Comparison of ENCODE assay signal across 11 cellular contexts in the genomic region with DNA sequence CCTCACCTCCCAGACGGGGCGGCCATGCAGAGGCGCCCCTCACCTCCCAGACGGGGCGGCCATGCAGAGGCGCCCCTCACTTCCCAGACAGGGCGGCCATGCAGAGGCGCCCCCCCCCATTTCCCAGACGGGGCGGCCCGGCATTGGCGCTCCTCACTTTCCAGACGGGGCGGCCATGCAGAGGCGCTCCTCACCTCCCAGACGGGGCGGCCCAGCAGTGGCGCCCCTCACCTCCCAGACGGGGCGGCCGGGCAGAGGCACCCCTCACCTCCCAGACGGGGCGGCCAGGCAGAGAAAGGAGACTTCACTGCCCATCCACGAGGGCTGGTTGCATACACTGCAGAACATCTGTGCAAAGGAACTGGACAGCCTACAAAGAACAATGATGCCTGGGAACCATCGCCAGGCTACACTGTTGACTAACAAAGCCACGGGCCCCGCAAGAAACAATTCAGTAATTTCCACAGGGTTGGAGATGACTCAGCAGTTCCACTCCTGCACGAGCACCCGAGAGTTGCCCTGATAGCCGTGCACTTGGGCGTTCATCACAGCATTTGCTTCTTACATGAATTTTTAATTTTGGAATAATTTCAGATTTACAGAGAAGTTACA. TPM values are rescaled to one million over a fixed set of nuclear protein-coding genes. Genes with fewer than 3 reads are reported as not detected.
A peak's percentile ranks its signal among the peaks of the same experiment; 100 is the strongest.
DNase-seq lines count a peak whose midpoint lies in the region; ATAC-seq, FAIRE-seq and TF ChIP-seq lines count a peak whose summit lies in the region.
"Had no signal": no experiment of that assay in that cellular context is flagged by ENCODE, and none has a peak within 500 bp of the region (broad histone marks: within the 10 kb centered on the region; RNA-seq: fewer than 3 reads in every experiment).

No MANE protein-coding gene starts in this region.

- H3K36me3 Mint-ChIP-seq in activated CD4-positive, alpha-beta memory T cell treated with anti-CD3 and anti-CD28 coated beads for 36 hours = no peaks in the 10 kb centered on the region
- no peaks in the 10 kb centered on the region for H3K36me3 Mint-ChIP-seq in activated CD4-positive, alpha-beta memory T cell treated with anti-CD3 and anti-CD28 coated beads, Interleukin-2, amount 10 ng/mL, durations not matched to agents 7 days and 5 days (ENCODE audit: low read depth)
- H3K36me3 Mint-ChIP-seq: T-cell had no signal

- FAIRE-seq in GM19239 (lab: Jason Lieb, UNC) = no peak

- DNase-seq in activated CD4-positive, alpha-beta memory T cell treated with anti-CD3 and anti-CD28 coated beads for 36 hours = peak; percentile 13
- DNase-seq in activated CD4-positive, alpha-beta memory T cell treated with anti-CD3 and anti-CD28 coated beads, Interleukin-2, amount 10 ng/mL, durations not matched to agents 7 days and 5 days = no peak
- peak; percentile 49 for DNase-seq in RPMI8226
- peak; percentile 63 for DNase-seq in globus pallidus (ENCODE audit: low spot score)
- DNase-seq in stimulated activated CD8-positive, alpha-beta memory T cell treated with anti-CD3 and anti-CD28 coated beads, Interleukin-4, amount 100 ng/mL, for 48 hours = peak; percentile 30
- DNase-seq in HEK293T (ENCODE audit: extremely low spot score) = no peak
- DNase-seq in GM19239 (ENCODE audit: insufficient read length, low spot score) = no peak
- DNase-seq: KBM-7, T-cell had no signal

- H3K27ac Mint-ChIP-seq in activated CD4-positive, alpha-beta memory T cell treated with anti-CD3 and anti-CD28 coated beads for 36 hours = no peak overlapping the region
- no peak overlapping the region for H3K27ac Mint-ChIP-seq in activated CD4-positive, alpha-beta memory T cell treated with anti-CD3 and anti-CD28 coated beads, Interleukin-2, amount 10 ng/mL, durations not matched to agents 7 days and 5 days
- H3K27ac Mint-ChIP-seq: stimulated activated naive CD8-positive, alpha-beta T cell treated with anti-CD3 and anti-CD28 coated beads, Interleukin-15, Interleukin-2, amounts not matched to agents 100 ng/mL and 50 ng/mL, for 24 hours; T-cell had no signal

- H3K4me1 Mint-ChIP-seq in activated CD4-positive, alpha-beta memory T cell treated with anti-CD3 and anti-CD28 coated beads for 36 hours (ENCODE audit: low read depth) = no peaks in the 10 kb centered on the region
- no peaks in the 10 kb centered on the region for H3K4me1 Mint-ChIP-seq in activated CD4-positive, alpha-beta memory T cell treated with anti-CD3 and anti-CD28 coated beads, Interleukin-2, amount 10 ng/mL, durations not matched to agents 7 days and 5 days
- H3K4me1 Mint-ChIP-seq: T-cell had no signal

- H3K27me3 Mint-ChIP-seq in activated CD4-positive, alpha-beta memory T cell treated with anti-CD3 and anti-CD28 coated beads for 36 hours = peaks cover 13% of the 10 kb centered on the region
- H3K27me3 Mint-ChIP-seq in activated CD4-positive, alpha-beta memory T cell treated with anti-CD3 and anti-CD28 coated beads, Interleukin-2, amount 10 ng/mL, durations not matched to agents 7 days and 5 days = peaks cover 4% of the 10 kb centered on the region

- intact Hi-C loops in activated CD4-positive, alpha-beta memory T cell treated with anti-CD3 and anti-CD28 coated beads for 36 hours (cut with micrococcal nuclease) = no loop called here

- no peak for ATAC-seq in GM18858 (IDR thresholded peaks at IDR 0.05; ENCODE audit: unreplicated experiment)
- ATAC-seq: T-cell had no signal

- no peak overlapping the region for H3K4me3 Mint-ChIP-seq in activated CD4-positive, alpha-beta memory T cell treated with anti-CD3 and anti-CD28 coated beads for 36 hours
- no peak overlapping the region for H3K4me3 Mint-ChIP-seq in activated CD4-positive, alpha-beta memory T cell treated with anti-CD3 and anti-CD28 coated beads, Interleukin-2, amount 10 ng/mL, durations not matched to agents 7 days and 5 days
- H3K4me3 Mint-ChIP-seq: stimulated activated naive CD8-positive, alpha-beta T cell treated with anti-CD3 and anti-CD28 coated beads, Interleukin-15, Interleukin-2, amounts not matched to agents 100 ng/mL and 50 ng/mL, for 24 hours; T-cell had no signal

- POLR2A ChIA-PET in activated CD4-positive, alpha-beta memory T cell treated with anti-CD3 and anti-CD28 coated beads for 36 hours (lab: Charles Lee) = no interaction called here
- POLR2A ChIA-PET in activated CD4-positive, alpha-beta memory T cell treated with anti-CD3 and anti-CD28 coated beads, Interleukin-2, amount 10 ng/mL, durations not matched to agents 7 days and 5 days (lab: Charles Lee) = no interaction called here
- POLR2A ChIA-PET in HEK293T (lab: Yijun Ruan, JAX) = no interaction called here

- CTCF ChIA-PET in activated CD4-positive, alpha-beta memory T cell treated with anti-CD3 and anti-CD28 coated beads for 36 hours (lab: Charles Lee) = no interaction called here
- CTCF ChIA-PET in activated CD4-positive, alpha-beta memory T cell treated with anti-CD3 and anti-CD28 coated beads, Interleukin-2, amount 10 ng/mL, durations not matched to agents 7 days and 5 days (lab: Charles Lee) = no interaction called here
- CTCF ChIA-PET in HEK293T (lab: Yijun Ruan, JAX) = no interaction called here

- peaks cover 2% of the 10 kb centered on the region for H3K9me3 Mint-ChIP-seq in activated CD4-positive, alpha-beta memory T cell treated with anti-CD3 and anti-CD28 coated beads for 36 hours
- H3K9me3 Mint-ChIP-seq in activated CD4-positive, alpha-beta memory T cell treated with anti-CD3 and anti-CD28 coated beads, Interleukin-2, amount 10 ng/mL, durations not matched to agents 7 days and 5 days = no peaks in the 10 kb centered on the region
- H3K9me3 Mint-ChIP-seq: stimulated activated naive CD8-positive, alpha-beta T cell treated with anti-CD3 and anti-CD28 coated beads, Interleukin-15, Interleukin-2, amounts not matched to agents 100 ng/mL and 50 ng/mL, for 24 hours; T-cell had no signal

TF ChIP-seq in HEK293T, 16 proteins besides CTCF, POLR2A, EP300 and RAD21:
- TF ChIP-seq SP1 (IDR thresholded peaks at IDR 0.05) = no peak
- no peak for TF ChIP-seq CTBP1 (IDR thresholded peaks at IDR 0.05; ENCODE audit: borderline replicate concordance)
- TF ChIP-seq L3MBTL2 (conservative IDR thresholded peaks at IDR 0.05) = no peak
- TF ChIP-seq FOXK2 (IDR thresholded peaks at IDR 0.05) = no peak
- TF ChIP-seq ELF4 (IDR thresholded peaks at IDR 0.05) = no peak
- no peak for TF ChIP-seq FOXM1 (IDR thresholded peaks at IDR 0.05; ENCODE audit: borderline replicate concordance)

RNA-seq across cellular contexts. Expression of gene CTTN, which starts 58.7 kb away (rescaled TPM):
- total RNA-seq in activated CD4-positive, alpha-beta memory T cell treated with anti-CD3 and anti-CD28 coated beads for 36 hours = 10 to 100 TPM; 49.6 to 52.6 TPM
- 1 to 10 TPM; 1.7 to 1.9 TPM for total RNA-seq in activated CD4-positive, alpha-beta memory T cell treated with anti-CD3 and anti-CD28 coated beads, Interleukin-2, amount 10 ng/mL, durations not matched to agents 7 days and 5 days

Comparison
In these comparisons a context has a peak if more than half of its experiments do, and no peak if none do; other contexts are left out.
1. DNase-seq: peak in activated CD4-positive, alpha-beta memory T cell treated with anti-CD3 and anti-CD28 coated beads for 36 hours (single experiment), RPMI8226 (single experiment), globus pallidus (single experiment) and stimulated activated CD8-positive, alpha-beta memory T cell treated with anti-CD3 and anti-CD28 coated beads, Interleukin-4, amount 100 ng/mL, for 48 hours (single experiment); none in activated CD4-positive, alpha-beta memory T cell treated with anti-CD3 and anti-CD28 coated beads, Interleukin-2, amount 10 ng/mL, durations not matched to agents 7 days and 5 days (single experiment), HEK293T (single experiment) and GM19239 (single experiment).
2. RNA of gene CTTN, which starts 58.7 kb away (total RNA-seq): 49.6 to 52.6 TPM in activated CD4-positive, alpha-beta memory T cell treated with anti-CD3 and anti-CD28 coated beads for 36 hours; 1.7 to 1.9 TPM in activated CD4-positive, alpha-beta memory T cell treated with anti-CD3 and anti-CD28 coated beads, Interleukin-2, amount 10 ng/mL, durations not matched to agents 7 days and 5 days; every median in the first group is over 10 times any median in the second.